In genomic region chr9:98974994-98975712, GRCh38 we compare ENCODE assay signal across 7 cellular contexts. TPM values are rescaled to one million over a fixed set of nuclear protein-coding genes. Genes with fewer than 3 reads are reported as not detected.
DNase-seq lines count a peak whose midpoint lies in the region; ATAC-seq, FAIRE-seq and TF ChIP-seq lines count a peak whose summit lies in the region.

No MANE protein-coding gene starts in this region.

- peak; percentile 89 for ATAC-seq in HG02610 (IDR thresholded peaks at IDR 0.05; ENCODE audit: unreplicated experiment)

- H3K4me1 ChIP-seq in iPS-15b (ENCODE audit: control insufficient read depth, insufficient read depth, low read length) = peaks cover 3% of the 10 kb centered on the region

- peak; percentile 100 for TF ChIP-seq CTCF in astrocyte of the cerebellum (IDR thresholded peaks at IDR 0.05; ENCODE audit: low read depth, low read length, missing control alignments)

- FAIRE-seq in GM12891 (lab: Jason Lieb, UNC) = peak; percentile 80

- H3K36me3 ChIP-seq in iPS-15b (ENCODE audit: control insufficient read depth, insufficient read depth, low read length) = no peaks in the 10 kb centered on the region

- no peak overlapping the region for H3K4me3 ChIP-seq in astrocyte of the cerebellum (ENCODE audit: low read depth, low read length)
- peak overlapping the region; percentile 35 for H3K4me3 ChIP-seq in iPS-15b (ENCODE audit: low read depth, low read length)
- H3K4me3 ChIP-seq in skeletal muscle cell (ENCODE audit: low read depth, low read length) = peak overlapping the region; percentile 30

- H3K27me3 ChIP-seq in iPS-15b (ENCODE audit: control insufficient read depth, insufficient read depth, low read length) = peaks cover 45% of the 10 kb centered on the region

- no peak for TF ChIP-seq POLR2A in GM12891 (IDR thresholded peaks at IDR 0.05; ENCODE audit: low read depth, low read length)

- no peak overlapping the region for H3K9ac ChIP-seq in iPS-15b (ENCODE audit: low read depth, low read length)

- in situ Hi-C loops in astrocyte of the cerebellum (cut with HindIII; ENCODE audit: low sequenced_read_pairs) = loop anchor here (10.0 kb wide), 1 partner anchor 130 kb away; no protein-coding TSS in a partner anchor

- DNase-seq in GM12891 (ENCODE audit: insufficient read length, low spot score) (peak; percentile 81), NCI-H128 (lab: John Stamatoyannopoulos, UW; ENCODE audit: unreplicated experiment) (peak; percentile 36), T1000 (lab: John Stamatoyannopoulos, UW) (peak; percentile 64), astrocyte of the cerebellum (ENCODE audit: low read depth) (peak; percentile 68), skeletal muscle cell (ENCODE audit: low read depth) (no peak)

- H3K9me3 ChIP-seq in iPS-15b (ENCODE audit: control insufficient read depth, insufficient read depth, low read length) = no peaks in the 10 kb centered on the region

TF ChIP-seq in GM12891, 5 proteins besides CTCF, POLR2A, EP300 and RAD21:
- TF ChIP-seq PAX5 (IDR thresholded peaks at IDR 0.05; ENCODE audit: insufficient read depth, low read length, severe bottlenecking) (no peak), POU2F2 (IDR thresholded peaks at IDR 0.05; ENCODE audit: low read depth, low read length) (no peak), TAF1 (IDR thresholded peaks at IDR 0.05; ENCODE audit: low read depth, low read length) (no peak), SPI1 (IDR thresholded peaks at IDR 0.05; ENCODE audit: low read depth, low read length) (no peak), POLR2AphosphoS5 (IDR thresholded peaks at IDR 0.05; ENCODE audit: low read depth, low read length) (no peak)

RNA-seq across cellular contexts. Expression of gene COL15A1, which starts 31.4 kb away (rescaled TPM):
- polyA plus RNA-seq in GM12891 (2012; ENCODE audit: low read depth, missing spikeins) = not detected
